Comparison of ENCODE assay signal across 11 cellular contexts in the genomic region with DNA sequence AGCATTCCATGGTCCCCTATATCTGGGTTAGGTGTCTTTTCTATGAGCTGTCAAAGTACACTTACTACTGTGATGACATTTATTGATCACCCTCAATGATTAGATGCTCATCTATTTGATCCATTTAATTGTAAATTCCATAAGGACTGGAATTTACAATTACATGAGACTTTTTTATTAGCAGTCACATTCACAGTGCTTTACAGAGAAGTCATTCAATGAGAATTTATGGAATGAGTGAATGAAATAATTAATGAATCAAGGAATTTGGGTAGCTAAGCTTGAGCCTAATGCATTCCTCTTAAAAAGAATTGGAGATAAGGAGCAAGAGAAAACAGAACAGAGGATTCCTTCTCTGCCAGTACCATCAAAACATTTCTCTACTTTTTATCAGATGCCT.
"Had no signal": no experiment of that assay in that cellular context is flagged by ENCODE, and none has a peak within 500 bp of the region (broad histone marks: within the 10 kb centered on the region; RNA-seq: fewer than 3 reads in every experiment).

No MANE protein-coding gene starts in this region.

- H3K9me3 ChIP-seq: HAP-1 had no signal

- DNase-seq: GM23248, GOT3, H7, H9, HCEC 1CT, HFFc6 had no signal

- H3K9ac ChIP-seq: GM23248 had no signal

- H3K4me1 ChIP-seq: HAP-1 had no signal

- H3K4me2 ChIP-seq: GM23338 had no signal

- H3K27ac ChIP-seq: GM23248 had no signal

- H3K4me3 Mint-ChIP-seq: GM23338, H9, HFFc6 had no signal

- ATAC-seq: GM23338, HCT116 had no signal

- H3K9me3 Mint-ChIP-seq: GM23338, H9 had no signal

- H3K27ac Mint-ChIP-seq: GM23338, H9, HFFc6 had no signal

- H3K4me1 Mint-ChIP-seq: GM23338, H9 had no signal

- H2AFZ ChIP-seq: GM23248, GM23338 had no signal

- H3K36me3 ChIP-seq: HAP-1 had no signal

- H3K4me3 ChIP-seq: GM23248, GM23338, HAP-1 had no signal

- FAIRE-seq: H1, H54 had no signal
